In genomic region chr4:86924805-86925204, GRCh38 we compare ENCODE assay signal across 1 cellular context.
TF ChIP-seq lines count a peak whose summit lies in the region.

No MANE protein-coding gene starts in this region.

TF ChIP-seq in HepG2, 621 proteins besides CTCF, POLR2A, EP300 and RAD21:
- TF ChIP-seq JUND (CRISPR knock-in tag; IDR thresholded peaks at IDR 0.05) (no peak), EZH2 (conservative IDR thresholded peaks at IDR 0.05; ENCODE audit: low read depth, low read length) (no peak), HIVEP1 (CRISPR knock-in tag; IDR thresholded peaks at IDR 0.05) (no peak), CAMTA2 (CRISPR knock-in tag; IDR thresholded peaks at IDR 0.05; ENCODE audit: borderline replicate concordance) (no peak), ZZZ3 (CRISPR knock-in tag; IDR thresholded peaks at IDR 0.05; ENCODE audit: borderline replicate concordance) (no peak), PLRG1 (conservative IDR thresholded peaks at IDR 0.05) (no peak), NFE2 (CRISPR knock-in tag; IDR thresholded peaks at IDR 0.05) (no peak), AGO1 (IDR thresholded peaks at IDR 0.05; ENCODE audit: low read depth, low read length, poor library complexity, severe bottlenecking) (no peak), SNAPC4 (CRISPR knock-in tag; IDR thresholded peaks at IDR 0.05) (no peak), PHF5A (CRISPR knock-in tag; IDR thresholded peaks at IDR 0.05; ENCODE audit: low read depth, unreplicated experiment) (no peak), SALL2 (CRISPR knock-in tag; IDR thresholded peaks at IDR 0.05) (no peak), ZSCAN5A (CRISPR knock-in tag; IDR thresholded peaks at IDR 0.05; ENCODE audit: borderline replicate concordance) (no peak), ZNF878 (CRISPR knock-in tag; IDR thresholded peaks at IDR 0.05) (no peak), ZNF879 (CRISPR knock-in tag; IDR thresholded peaks at IDR 0.05) (no peak), RCOR2 (CRISPR knock-in tag; IDR thresholded peaks at IDR 0.05) (no peak), ZNF292 (CRISPR knock-in tag; IDR thresholded peaks at IDR 0.05; ENCODE audit: borderline replicate concordance, low read depth) (no peak), ISL2 (CRISPR knock-in tag; IDR thresholded peaks at IDR 0.05) (no peak)
- TF ChIP-seq, protein P1, sequence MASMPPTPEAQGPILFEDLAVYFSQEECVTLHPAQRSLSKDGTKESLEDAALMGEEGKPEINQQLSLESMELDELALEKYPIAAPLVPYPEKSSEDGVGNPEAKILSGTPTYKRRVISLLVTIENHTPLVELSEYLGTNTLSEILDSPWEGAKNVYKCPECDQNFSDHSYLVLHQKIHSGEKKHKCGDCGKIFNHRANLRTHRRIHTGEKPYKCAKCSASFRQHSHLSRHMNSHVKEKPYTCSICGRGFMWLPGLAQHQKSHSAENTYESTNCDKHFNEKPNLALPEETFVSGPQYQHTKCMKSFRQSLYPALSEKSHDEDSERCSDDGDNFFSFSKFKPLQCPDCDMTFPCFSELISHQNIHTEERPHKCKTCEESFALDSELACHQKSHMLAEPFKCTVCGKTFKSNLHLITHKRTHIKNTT (CRISPR knock-in tag; IDR thresholded peaks at IDR 0.05), result no peak
